10 cellular contexts compared by ENCODE assay signal in the genomic region with DNA sequence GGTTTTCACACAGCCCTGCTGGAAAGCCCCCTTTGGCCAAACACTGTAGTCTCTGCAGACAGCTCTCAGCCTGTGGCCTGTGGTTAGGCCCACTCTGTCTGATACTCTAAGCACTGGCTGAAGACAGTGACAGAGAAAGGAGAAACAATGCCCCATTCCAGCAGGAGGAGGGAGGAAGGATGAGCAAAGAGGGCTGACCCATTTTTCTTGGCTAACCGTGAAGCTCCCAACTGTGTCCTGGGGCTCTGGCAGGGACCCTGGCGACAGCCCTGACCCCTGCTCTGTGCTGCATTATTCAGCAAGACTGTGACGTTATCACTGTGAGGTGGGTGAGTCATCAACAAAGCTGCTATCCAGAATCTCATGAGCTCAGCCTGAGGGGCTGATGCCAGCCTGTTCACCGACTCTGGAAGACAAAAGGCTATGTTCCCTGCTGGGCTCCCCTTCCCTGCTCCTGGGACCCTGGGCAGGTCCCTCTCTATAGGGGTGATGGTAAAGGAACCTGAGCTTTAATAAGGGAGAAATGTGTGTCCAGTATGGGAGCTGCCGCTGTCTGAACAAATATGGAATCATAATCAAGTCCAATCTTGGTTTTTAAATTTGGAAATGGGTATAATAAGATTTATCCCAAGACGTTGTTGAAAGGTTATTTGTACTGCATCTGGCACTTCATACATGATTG.
DNase-seq lines count a peak whose midpoint lies in the region; ATAC-seq and TF ChIP-seq lines count a peak whose summit lies in the region.
"Had no signal": no experiment of that assay in that cellular context is flagged by ENCODE, and none has a peak within 500 bp of the region (broad histone marks: within the 10 kb centered on the region; RNA-seq: fewer than 3 reads in every experiment).

No MANE protein-coding gene starts in this region.

- H3K27me3 ChIP-seq in esophagus muscularis mucosa = no peaks in the 10 kb centered on the region
- H3K27me3 ChIP-seq in psoas muscle (ENCODE audit: insufficient read depth in 3 of 3, low read length in 2 of 3) = no peaks in the 10 kb centered on the region

- H3K27ac ChIP-seq in esophagus muscularis mucosa (replicated peaks in 1 of 4) (no peak overlapping the region), psoas muscle (peak overlapping the region; percentile 14)
- H3K27ac ChIP-seq: HL-60 had no signal

- H3K9me3 ChIP-seq in esophagus muscularis mucosa (peaks cover 0 to 5% (median 0%) of the 10 kb centered on the region in 4 donors), psoas muscle (no peaks in the 10 kb centered on the region)

- TF ChIP-seq POLR2A in esophagus muscularis mucosa (IDR thresholded peaks at IDR 0.05; ENCODE audit: low read depth) = no peak

- 62% methylated on average over 4 of the region's 6 CpGs for WGBS in esophagus muscularis mucosa
- WGBS in psoas muscle, 3 donors = 40 to 64% (median 49%) methylated on average over 6 of the region's 6 CpGs

- DNase-seq in NCI-H460 (ENCODE audit: extremely low read depth, low read depth) (peak; percentile 58), esophagus muscularis mucosa (ENCODE audit: extremely low spot score) (peak; percentile 88), psoas muscle (peak; percentile 51 to 63), NCI-H146 treated with DMSO at 0.1 percent for 48 hours (lab: John Stamatoyannopoulos, UW; ENCODE audit: unreplicated experiment) (no peak), NCI-H1436 treated with DMSO at 0.1 percent for 48 hours (lab: John Stamatoyannopoulos, UW) (no peak), ureter (ENCODE audit: low spot score) (no peak)
- DNase-seq: activated naive CD8-positive, alpha-beta T cell treated with anti-CD3 and anti-CD28 coated beads, Interleukin-2, amount 10 ng/mL, durations not matched to agents 7 days and 5 days had no signal

- ATAC-seq in GM19025 (IDR thresholded peaks at IDR 0.05; ENCODE audit: low read depth, unreplicated experiment) (peak; percentile 46), psoas muscle (peak; percentile 91 to 95 (median 92)), HG03097 (IDR thresholded peaks at IDR 0.05; ENCODE audit: low FRiP score, unreplicated experiment) (no peak)

- H3K4me1 ChIP-seq in esophagus muscularis mucosa (peaks cover 9 to 17% (median 15%) of the 10 kb centered on the region in 4 donors), psoas muscle (no peaks in the 10 kb centered on the region)

- TF ChIP-seq EP300 in esophagus muscularis mucosa (IDR thresholded peaks at IDR 0.05) = no peak

- H3K36me3 ChIP-seq in esophagus muscularis mucosa (no peaks in the 10 kb centered on the region), psoas muscle (ENCODE audit: insufficient read depth in 1 of 2, low read depth in 1 of 2) (no peaks in the 10 kb centered on the region)

- H3K4me3 ChIP-seq in esophagus muscularis mucosa (no peak overlapping the region), psoas muscle (no peak overlapping the region)

- TF ChIP-seq CTCF in esophagus muscularis mucosa (IDR thresholded peaks at IDR 0.05) (no peak), psoas muscle (IDR thresholded peaks at IDR 0.05) (no peak)

- intact Hi-C loops in esophagus muscularis mucosa (cut with DNase I) (no loop called here), psoas muscle (cut with DNase I) (no loop called here)

Comparison
In these comparisons a context has a peak if more than half of its experiments do, and no peak if none do; other contexts are left out.
1. DNase-seq: peak in NCI-H460 (single experiment), esophagus muscularis mucosa (single experiment) and psoas muscle (2 of 2); none in NCI-H146 treated with DMSO at 0.1 percent for 48 hours (single experiment), NCI-H1436 treated with DMSO at 0.1 percent for 48 hours (single experiment) and ureter (single experiment).